In genomic region chr7:150404172-150404784, GRCh38 we compare ENCODE assay signal across 1 cellular context.
TF ChIP-seq lines count a peak whose summit lies in the region.

No MANE protein-coding gene starts in this region.

TF ChIP-seq in IMR-90, 13 proteins besides CTCF, POLR2A, EP300 and RAD21 (continued from another document):
- TF ChIP-seq CHD1 (IDR thresholded peaks at IDR 0.05; ENCODE audit: low read depth, low read length) (no peak), NFE2L2 (IDR thresholded peaks at IDR 0.05; ENCODE audit: low read depth, low read length) (no peak), MXI1 (IDR thresholded peaks at IDR 0.05; ENCODE audit: borderline replicate concordance, low read depth, low read length) (no peak), MAFK (IDR thresholded peaks at IDR 0.05; ENCODE audit: low read depth, low read length) (no peak), CEBPB (IDR thresholded peaks at IDR 0.05; ENCODE audit: low read depth, low read length) (no peak), SMC3 (IDR thresholded peaks at IDR 0.05; ENCODE audit: low read depth, low read length) (no peak), RFX5 (IDR thresholded peaks at IDR 0.05; ENCODE audit: low read depth, low read length) (no peak), BHLHE40 (IDR thresholded peaks at IDR 0.05; ENCODE audit: low read depth, low read length) (no peak)
